8 cellular contexts compared by ENCODE assay signal in genomic region chr10:48390933-48391845, GRCh38.
A peak's percentile ranks its signal among the peaks of the same experiment; 100 is the strongest.
DNase-seq lines count a peak whose midpoint lies in the region; ATAC-seq and TF ChIP-seq lines count a peak whose summit lies in the region.

No MANE protein-coding gene starts in this region.

- H3K27me3 ChIP-seq in smooth muscle cell (ENCODE audit: low read depth): no peaks in the 10 kb centered on the region

- H3K4me3 Mint-ChIP-seq in type B pancreatic cell: no peak overlapping the region

- H3K4me2 ChIP-seq in smooth muscle cell: no peak overlapping the region

- peaks cover 5% of the 10 kb centered on the region for H3K4me1 ChIP-seq in smooth muscle cell (ENCODE audit: low read depth)

- DNase-seq in EH (ENCODE audit: low read depth): peak; percentile 77
- DNase-seq in OCI-M1 (lab: John Stamatoyannopoulos, UW): peak; percentile 38
- DNase-seq in fibroblast of the aortic adventitia (ENCODE audit: low read depth): peak; percentile 66
- no peak for DNase-seq in smooth muscle cell (lab: John Stamatoyannopoulos, UW; ENCODE audit: unreplicated experiment)
- no peak for DNase-seq in NCI-H2196 treated with DMSO at 0.1 percent for 48 hours (lab: John Stamatoyannopoulos, UW; ENCODE audit: unreplicated experiment)
- DNase-seq in type B pancreatic cell (ENCODE audit: extremely low spot score, unreplicated experiment): no peak
- no peak for DNase-seq in G401 (ENCODE audit: low spot score)

- H2AFZ ChIP-seq in smooth muscle cell (ENCODE audit: low read depth): no peak overlapping the region

- no peak overlapping the region for H3K9ac ChIP-seq in smooth muscle cell (ENCODE audit: low read depth)

- H3K4me3 ChIP-seq in fibroblast of the aortic adventitia (ENCODE audit: low read depth, low read length): no peak overlapping the region
- H3K4me3 ChIP-seq in smooth muscle cell: no peak overlapping the region

- H3K9me3 ChIP-seq in smooth muscle cell (replicated peaks; ENCODE audit: low read depth): no peaks in the 10 kb centered on the region

- no peaks in the 10 kb centered on the region for H3F3A ChIP-seq in smooth muscle cell (ENCODE audit: low read depth)

- peaks cover 4% of the 10 kb centered on the region for H3K9me3 Mint-ChIP-seq in type B pancreatic cell

- no peak overlapping the region for H3K27ac ChIP-seq in smooth muscle cell (ENCODE audit: low read depth)

- peaks cover 6% of the 10 kb centered on the region for H3K4me1 Mint-ChIP-seq in type B pancreatic cell (ENCODE audit: unreplicated experiment)

- H3K36me3 ChIP-seq in smooth muscle cell (ENCODE audit: low read depth): no peaks in the 10 kb centered on the region

- H3K79me2 ChIP-seq in smooth muscle cell (ENCODE audit: low read depth): peaks cover 35% of the 10 kb centered on the region

- in situ Hi-C loops in G401 (cut with HindIII; ENCODE audit: low sequenced_read_pairs): no loop called here

- peak; percentile 82 for ATAC-seq in GM21576 (IDR thresholded peaks at IDR 0.05; ENCODE audit: unreplicated experiment)

- no peaks in the 10 kb centered on the region for H3K27me3 Mint-ChIP-seq in type B pancreatic cell

- peaks cover 88% of the 10 kb centered on the region for H4K20me1 ChIP-seq in smooth muscle cell (ENCODE audit: low read depth)

- H3K36me3 Mint-ChIP-seq in type B pancreatic cell: peaks cover 5% of the 10 kb centered on the region

- no peak overlapping the region for H3K27ac Mint-ChIP-seq in type B pancreatic cell

- 86% methylated on average over 4 of the region's 4 CpGs for WGBS in smooth muscle cell (ENCODE audit: low lambda C conversion rate)

- no peak for TF ChIP-seq CTCF in fibroblast of the aortic adventitia (IDR thresholded peaks at IDR 0.05; ENCODE audit: insufficient read depth, low read length)
- no peak for TF ChIP-seq CTCF in smooth muscle cell (IDR thresholded peaks at IDR 0.05; ENCODE audit: borderline replicate concordance, insufficient read depth, poor library complexity, severe bottlenecking)
- TF ChIP-seq CTCF in type B pancreatic cell (conservative IDR thresholded peaks at IDR 0.05): no peak

Comparison
In these comparisons a context has a peak if more than half of its experiments do, and no peak if none do; other contexts are left out.
1. DNase-seq: peak in EH (single experiment), OCI-M1 (single experiment) and fibroblast of the aortic adventitia (single experiment); none in smooth muscle cell (single experiment), NCI-H2196 treated with DMSO at 0.1 percent for 48 hours (single experiment), type B pancreatic cell (single experiment) and G401 (single experiment).